2 cellular contexts compared by ENCODE assay signal in genomic region chr6:31076611-31077010, GRCh38.
TF ChIP-seq lines count a peak whose summit lies in the region.

No MANE protein-coding gene starts in this region.

TF ChIP-seq in HepG2, 621 proteins besides CTCF, POLR2A, EP300 and RAD21:
- TF ChIP-seq ZNF496 (CRISPR knock-in tag; IDR thresholded peaks at IDR 0.05; ENCODE audit: insufficient replicate concordance) (no peak), CBX2 (IDR thresholded peaks at IDR 0.05; ENCODE audit: low read depth, low read length) (no peak), CBX2 (CRISPR knock-in tag; IDR thresholded peaks at IDR 0.05; ENCODE audit: low read depth) (no peak), SRSF9 (IDR thresholded peaks at IDR 0.05; ENCODE audit: borderline replicate concordance, insufficient read depth, low read depth, low read length, poor library complexity, severe bottlenecking) (no peak), ZNF782 (CRISPR knock-in tag; IDR thresholded peaks at IDR 0.05; ENCODE audit: borderline replicate concordance) (no peak), IRF1 (CRISPR knock-in tag; IDR thresholded peaks at IDR 0.05; ENCODE audit: low read depth) (no peak), ATF1 (CRISPR knock-in tag; IDR thresholded peaks at IDR 0.05) (no peak), SMARCC2 (IDR thresholded peaks at IDR 0.05) (no peak), KAT2B (IDR thresholded peaks at IDR 0.05; ENCODE audit: borderline replicate concordance, low read depth, low read length) (no peak), ZNF713 (CRISPR knock-in tag; IDR thresholded peaks at IDR 0.05) (no peak), SPEN (CRISPR knock-in tag; IDR thresholded peaks at IDR 0.05; ENCODE audit: low read depth) (no peak), NAIF1 (CRISPR knock-in tag; IDR thresholded peaks at IDR 0.05; ENCODE audit: borderline replicate concordance) (no peak), NFAT5 (CRISPR knock-in tag; IDR thresholded peaks at IDR 0.05) (no peak)
- TF ChIP-seq, protein P1, sequence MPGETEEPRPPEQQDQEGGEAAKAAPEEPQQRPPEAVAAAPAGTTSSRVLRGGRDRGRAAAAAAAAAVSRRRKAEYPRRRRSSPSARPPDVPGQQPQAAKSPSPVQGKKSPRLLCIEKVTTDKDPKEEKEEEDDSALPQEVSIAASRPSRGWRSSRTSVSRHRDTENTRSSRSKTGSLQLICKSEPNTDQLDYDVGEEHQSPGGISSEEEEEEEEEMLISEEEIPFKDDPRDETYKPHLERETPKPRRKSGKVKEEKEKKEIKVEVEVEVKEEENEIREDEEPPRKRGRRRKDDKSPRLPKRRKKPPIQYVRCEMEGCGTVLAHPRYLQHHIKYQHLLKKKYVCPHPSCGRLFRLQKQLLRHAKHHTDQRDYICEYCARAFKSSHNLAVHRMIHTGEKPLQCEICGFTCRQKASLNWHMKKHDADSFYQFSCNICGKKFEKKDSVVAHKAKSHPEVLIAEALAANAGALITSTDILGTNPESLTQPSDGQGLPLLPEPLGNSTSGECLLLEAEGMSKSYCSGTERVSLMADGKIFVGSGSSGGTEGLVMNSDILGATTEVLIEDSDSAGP (CRISPR knock-in tag; IDR thresholded peaks at IDR 0.05; ENCODE audit: borderline replicate concordance), result no peak
- TF ChIP-seq, protein P2, sequence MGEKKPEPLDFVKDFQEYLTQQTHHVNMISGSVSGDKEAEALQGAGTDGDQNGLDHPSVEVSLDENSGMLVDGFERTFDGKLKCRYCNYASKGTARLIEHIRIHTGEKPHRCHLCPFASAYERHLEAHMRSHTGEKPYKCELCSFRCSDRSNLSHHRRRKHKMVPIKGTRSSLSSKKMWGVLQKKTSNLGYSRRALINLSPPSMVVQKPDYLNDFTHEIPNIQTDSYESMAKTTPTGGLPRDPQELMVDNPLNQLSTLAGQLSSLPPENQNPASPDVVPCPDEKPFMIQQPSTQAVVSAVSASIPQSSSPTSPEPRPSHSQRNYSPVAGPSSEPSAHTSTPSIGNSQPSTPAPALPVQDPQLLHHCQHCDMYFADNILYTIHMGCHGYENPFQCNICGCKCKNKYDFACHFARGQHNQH (CRISPR knock-in tag; IDR thresholded peaks at IDR 0.05), result no peak
- TF ChIP-seq, protein P3, sequence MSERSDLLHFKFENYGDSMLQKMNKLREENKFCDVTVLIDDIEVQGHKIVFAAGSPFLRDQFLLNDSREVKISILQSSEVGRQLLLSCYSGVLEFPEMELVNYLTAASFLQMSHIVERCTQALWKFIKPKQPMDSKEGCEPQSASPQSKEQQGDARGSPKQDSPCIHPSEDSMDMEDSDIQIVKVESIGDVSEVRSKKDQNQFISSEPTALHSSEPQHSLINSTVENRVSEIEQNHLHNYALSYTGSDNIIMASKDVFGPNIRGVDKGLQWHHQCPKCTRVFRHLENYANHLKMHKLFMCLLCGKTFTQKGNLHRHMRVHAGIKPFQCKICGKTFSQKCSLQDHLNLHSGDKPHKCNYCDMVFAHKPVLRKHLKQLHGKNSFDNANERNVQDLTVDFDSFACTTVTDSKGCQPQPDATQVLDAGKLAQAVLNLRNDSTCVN (CRISPR knock-in tag; IDR thresholded peaks at IDR 0.05; ENCODE audit: borderline replicate concordance), result no peak

TF ChIP-seq in SK-N-SH, 30 proteins besides CTCF, POLR2A, EP300 and RAD21:
- TF ChIP-seq, protein P4, sequence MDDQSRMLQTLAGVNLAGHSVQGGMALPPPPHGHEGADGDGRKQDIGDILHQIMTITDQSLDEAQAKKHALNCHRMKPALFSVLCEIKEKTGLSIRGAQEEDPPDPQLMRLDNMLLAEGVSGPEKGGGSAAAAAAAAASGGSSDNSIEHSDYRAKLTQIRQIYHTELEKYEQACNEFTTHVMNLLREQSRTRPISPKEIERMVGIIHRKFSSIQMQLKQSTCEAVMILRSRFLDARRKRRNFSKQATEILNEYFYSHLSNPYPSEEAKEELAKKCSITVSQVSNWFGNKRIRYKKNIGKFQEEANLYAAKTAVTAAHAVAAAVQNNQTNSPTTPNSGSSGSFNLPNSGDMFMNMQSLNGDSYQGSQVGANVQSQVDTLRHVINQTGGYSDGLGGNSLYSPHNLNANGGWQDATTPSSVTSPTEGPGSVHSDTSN (IDR thresholded peaks at IDR 0.05), result no peak
- TF ChIP-seq FOXJ3 (CRISPR knock-in tag; IDR thresholded peaks at IDR 0.05) (no peak), ELF1 (IDR thresholded peaks at IDR 0.05) (no peak), REST (IDR thresholded peaks at IDR 0.05; ENCODE audit: low read depth, low read length) (no peak), TCF12 (IDR thresholded peaks at IDR 0.05) (no peak), NRF1 (IDR thresholded peaks at IDR 0.05; ENCODE audit: low read depth, low read length) (no peak), RFX5 (IDR thresholded peaks at IDR 0.05; ENCODE audit: low read length) (no peak), MAX (IDR thresholded peaks at IDR 0.05; ENCODE audit: low read depth) (no peak), FOXM1 (IDR thresholded peaks at IDR 0.05; ENCODE audit: low read depth) (no peak), RCOR1 (IDR thresholded peaks at IDR 0.05; ENCODE audit: low read length) (no peak), GABPA (IDR thresholded peaks at IDR 0.05; ENCODE audit: low read depth) (no peak), ZBTB33 (IDR thresholded peaks at IDR 0.05; ENCODE audit: borderline replicate concordance, low read depth) (no peak), USF2 (IDR thresholded peaks at IDR 0.05; ENCODE audit: borderline replicate concordance, low read depth, low read length) (no peak), SIN3A (IDR thresholded peaks at IDR 0.05; ENCODE audit: borderline replicate concordance, low read depth, low read length) (no peak), RXRA (IDR thresholded peaks at IDR 0.05; ENCODE audit: borderline replicate concordance, low read depth) (no peak)
- TF ChIP-seq, protein P5, sequence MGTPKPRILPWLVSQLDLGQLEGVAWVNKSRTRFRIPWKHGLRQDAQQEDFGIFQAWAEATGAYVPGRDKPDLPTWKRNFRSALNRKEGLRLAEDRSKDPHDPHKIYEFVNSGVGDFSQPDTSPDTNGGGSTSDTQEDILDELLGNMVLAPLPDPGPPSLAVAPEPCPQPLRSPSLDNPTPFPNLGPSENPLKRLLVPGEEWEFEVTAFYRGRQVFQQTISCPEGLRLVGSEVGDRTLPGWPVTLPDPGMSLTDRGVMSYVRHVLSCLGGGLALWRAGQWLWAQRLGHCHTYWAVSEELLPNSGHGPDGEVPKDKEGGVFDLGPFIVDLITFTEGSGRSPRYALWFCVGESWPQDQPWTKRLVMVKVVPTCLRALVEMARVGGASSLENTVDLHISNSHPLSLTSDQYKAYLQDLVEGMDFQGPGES (IDR thresholded peaks at IDR 0.05; ENCODE audit: low read depth, low read length), result no peak
